25 cellular contexts compared by ENCODE assay signal in genomic region chr6:69390125-69390524, GRCh38.
DNase-seq lines count a peak whose midpoint lies in the region; ATAC-seq, FAIRE-seq and TF ChIP-seq lines count a peak whose summit lies in the region.
"Had no signal": no experiment of that assay in that cellular context is flagged by ENCODE, and none has a peak within 500 bp of the region (broad histone marks: within the 10 kb centered on the region; RNA-seq: fewer than 3 reads in every experiment).

No MANE protein-coding gene starts in this region.

- no peak overlapping the region for H3K9ac ChIP-seq in H1 (replicated peaks in 1 of 4; ENCODE audit: extremely low read depth in 1 of 4, low read depth in 3 of 4, low read length in 3 of 4)
- H3K9ac ChIP-seq: neural progenitor cell, parathyroid adenoma had no signal

- CTCF ChIA-PET in H1 (lab: Charles Lee; ENCODE audit: partially characterized antibody) = no interaction called here

- H3K4me1 ChIP-seq in H1 (replicated peaks in 1 of 4; ENCODE audit: control insufficient read depth in 3 of 4, insufficient read depth in 4 of 4, low read length in 3 of 4) = no peaks in the 10 kb centered on the region
- H3K4me1 ChIP-seq: parathyroid adenoma had no signal

- H2AK5ac ChIP-seq in H1 (ENCODE audit: low read depth, low read length) = no peak overlapping the region

- H3K36me3 ChIP-seq in H1 (ENCODE audit: control insufficient read depth in 2 of 4, insufficient read depth in 4 of 4, low read length in 3 of 4) = no peaks in the 10 kb centered on the region
- H3K36me3 ChIP-seq: MG63, neural progenitor cell had no signal

- H3K14ac ChIP-seq in H1 (ENCODE audit: insufficient read length) = no peak overlapping the region

- H3K4ac ChIP-seq in H1 (replicated peaks; ENCODE audit: insufficient read length, low read depth, low read length) = no peak overlapping the region

- H3K27me3 ChIP-seq in H1 (replicated peaks in 1 of 4; ENCODE audit: control insufficient read depth in 3 of 4, extremely low read depth in 1 of 4, insufficient read depth in 3 of 4, low read length in 3 of 4) = peaks cover 0 to 1% (median 0%) of the 10 kb centered on the region in 4 experiments; a peak in 1 of 7 replicates
- H3K27me3 ChIP-seq: MG63, neural progenitor cell had no signal

- H4K20me1 ChIP-seq in H1 (replicated peaks in 1 of 2; ENCODE audit: control insufficient read depth in 1 of 2, insufficient read depth in 2 of 2, low read length in 2 of 2) = no peaks in the 10 kb centered on the region

- no peak overlapping the region for H2BK12ac ChIP-seq in H1 (ENCODE audit: low read depth, low read length)

- no peak overlapping the region for H3K18ac ChIP-seq in H1 (ENCODE audit: extremely low read depth, low read length)

- no peak overlapping the region for H2BK15ac ChIP-seq in H1 (ENCODE audit: low read length)

- H2BK120ac ChIP-seq in H1 (replicated peaks; ENCODE audit: low read depth, low read length) = no peak overlapping the region

- in situ Hi-C loops in KBM-7 (cut with MboI; ENCODE audit: low pct_unique_long_range_greater_than_20kb, low sequenced_read_pairs) = no loop called here

- no peak for TF ChIP-seq RAD21 in H1 (IDR thresholded peaks at IDR 0.05 in 1 of 2, conservative IDR thresholded peaks at IDR 0.05 in 1 of 2; ENCODE audit: low read depth in 2 of 2, low read length in 2 of 2)

- FAIRE-seq in H1 (lab: Jason Lieb, UNC) = no peak
- FAIRE-seq: GM12892, H54 had no signal

- H3K4me2 ChIP-seq in H1 (ENCODE audit: insufficient read depth in 1 of 2, low read depth in 2 of 2, low read length in 2 of 2) = no peak overlapping the region
- H3K4me2 ChIP-seq: neural progenitor cell had no signal

- peak overlapping the region; percentile 62; the same call in 1 of the 2 replicates for H2BK20ac ChIP-seq in H1 (ENCODE audit: low read length)

- TF ChIP-seq CTCF in GM12865 (IDR thresholded peaks at IDR 0.05; ENCODE audit: insufficient read depth, low read depth, low read length, missing control alignments) (no peak), H1 (IDR thresholded peaks at IDR 0.05; ENCODE audit: control extremely low read depth in 1 of 3, insufficient read depth in 1 of 3, low read depth in 1 of 3, low read length in 3 of 3) (no peak)

- no peak for ATAC-seq in HG02623 (IDR thresholded peaks at IDR 0.05; ENCODE audit: unreplicated experiment)
- no peak for ATAC-seq in HG02798 (IDR thresholded peaks at IDR 0.05; ENCODE audit: poor library complexity, unreplicated experiment)
- ATAC-seq: activated CD4-positive, alpha-beta T cell treated with anti-CD3 and anti-CD28 coated beads for 36 hours; activated T-cell treated with anti-CD3 and anti-CD28 coated beads, Interleukin-2, amount 50 U/mL, for 4 hours had no signal

- H2BK5ac ChIP-seq in H1 (ENCODE audit: low read depth, low read length) = peak overlapping the region; percentile 21; the same call in 1 of the 2 replicates

- no peak overlapping the region for H3K56ac ChIP-seq in H1 (replicated peaks; ENCODE audit: insufficient read length, low read depth, low read length)

- no peak overlapping the region for H4K8ac ChIP-seq in H1 (ENCODE audit: extremely low read depth, insufficient read depth, low read length)

- H3K27ac ChIP-seq in H1 (ENCODE audit: low read depth, low read length) = no peak overlapping the region
- H3K27ac ChIP-seq: neural progenitor cell, parathyroid adenoma had no signal

- no peak overlapping the region for H3K4me3 ChIP-seq in GM12865 (ENCODE audit: low read depth, low read length)
- H3K4me3 ChIP-seq in H1 (ENCODE audit: extremely low read depth in 1 of 4, insufficient read depth in 2 of 4, low read depth in 3 of 4, low read length in 4 of 4) = no peak overlapping the region
- H3K4me3 ChIP-seq: MG63, neural progenitor cell had no signal

- POLR2A ChIA-PET in H1 (lab: Charles Lee; ENCODE audit: partially characterized antibody) = no interaction called here

- no peaks in the 10 kb centered on the region for H3K9me3 ChIP-seq in H1 (ENCODE audit: insufficient read depth in 2 of 2, low read depth in 1 of 2, low read length in 1 of 2)
- H3K9me3 ChIP-seq: MG63 had no signal

- no peak overlapping the region for H4K91ac ChIP-seq in H1 (replicated peaks; ENCODE audit: insufficient read length, low read length)

- H3K23me2 ChIP-seq in H1 (ENCODE audit: low read depth, low read length) = no peaks in the 10 kb centered on the region

- TF ChIP-seq POLR2A in H1 (IDR thresholded peaks at IDR 0.05; ENCODE audit: control extremely low read depth in 1 of 2, low read depth in 2 of 2, low read length in 2 of 2) = no peak

- H4K5ac ChIP-seq in H1 (ENCODE audit: insufficient read length, low read depth, low read length) = no peak overlapping the region

- 91% methylated on average over 4 of the region's 4 CpGs; no CpG with 5 or more reads in 1 of the 2 experiments for WGBS in H1 (ENCODE audit: extremely low coverage in 1 of 2, insufficient coverage in 1 of 2, insufficient read length in 1 of 2, insufficient replicate concordance in 2 of 2, low coverage in 1 of 2, low lambda C conversion rate in 2 of 2, missing lambda C conversion rate in 1 of 2), 2 experiments

- H3K79me1 ChIP-seq in H1 (ENCODE audit: low read depth, low read length) = no peaks in the 10 kb centered on the region

- H2AFZ ChIP-seq in H1 (ENCODE audit: low read length) = peak overlapping the region; percentile 97
- H2AFZ ChIP-seq: neural progenitor cell, parathyroid adenoma had no signal

- no peaks in the 10 kb centered on the region for H3K79me2 ChIP-seq in H1 (ENCODE audit: control insufficient read depth in 1 of 2, insufficient read depth in 2 of 2, low read length in 2 of 2)
- H3K79me2 ChIP-seq: parathyroid adenoma had no signal

- TF ChIP-seq EP300 in H1 (IDR thresholded peaks at IDR 0.05; ENCODE audit: borderline replicate concordance in 1 of 2, low read depth in 2 of 2, low read length in 2 of 2) = no peak

- H3K23ac ChIP-seq in H1 (ENCODE audit: insufficient read length) = no peak overlapping the region

- DNase-seq in GM12865 (ENCODE audit: low read depth) (peak; percentile 2), KBM-7 (peak; percentile 57), NOMO-1 (lab: John Stamatoyannopoulos, UW; ENCODE audit: unreplicated experiment in 2 of 2) (peak; percentile 61 to 65), H1 (ENCODE audit: low read depth in 1 of 2, low spot score in 2 of 2) (no peak), LoVo (ENCODE audit: low spot score) (no peak)
- DNase-seq: activated CD4-positive, alpha-beta T cell treated with anti-CD3 and anti-CD28 coated beads for 36 hours; activated naive CD4-positive, alpha-beta T cell; activated T-cell treated with anti-CD3 and anti-CD28 coated beads, Interleukin-2, amount 50 U/mL, for 4 hours; Calu3; cerebellar nuclear complex; EL; hippocampal formation; immature natural killer cell; IMR-90; MG63; NCI-H2171; NCI-H524; stimulated activated CD4-positive, alpha-beta T cell treated with anti-CD3 and anti-CD28 coated beads, Interleukin-4, amount 100 ng/mL, for 1 hour; trophoblast cell had no signal

TF ChIP-seq in H1, 55 proteins besides CTCF, POLR2A, EP300 and RAD21:
- TF ChIP-seq KDM5A (IDR thresholded peaks at IDR 0.05; ENCODE audit: low read length) (no peak), RXRA (IDR thresholded peaks at IDR 0.05; ENCODE audit: insufficient read depth, low read depth, low read length) (no peak), SP1 (IDR thresholded peaks at IDR 0.05; ENCODE audit: low read depth, low read length) (no peak), CEBPB (IDR thresholded peaks at IDR 0.05; ENCODE audit: low read depth, low read length) (no peak), CHD2 (IDR thresholded peaks at IDR 0.05; ENCODE audit: low read length) (no peak), ATF3 (IDR thresholded peaks at IDR 0.05; ENCODE audit: insufficient read depth, low read depth, low read length) (no peak), E2F6 (IDR thresholded peaks at IDR 0.05) (no peak), NANOG (IDR thresholded peaks at IDR 0.05; ENCODE audit: insufficient read depth, low read depth, low read length, poor library complexity, severe bottlenecking) (no peak), SUZ12 (IDR thresholded peaks at IDR 0.05; ENCODE audit: low read length) (no peak), ASH2L (IDR thresholded peaks at IDR 0.05; ENCODE audit: low read length) (no peak), SIRT6 (IDR thresholded peaks at IDR 0.05; ENCODE audit: low read length) (no peak), TCF12 (IDR thresholded peaks at IDR 0.05; ENCODE audit: low read depth, low read length) (no peak), CBX8 (IDR thresholded peaks at IDR 0.05; ENCODE audit: borderline replicate concordance, low read depth, low read length) (no peak), KDM1A (IDR thresholded peaks at IDR 0.05; ENCODE audit: borderline replicate concordance, low read length) (no peak), CBX5 (IDR thresholded peaks at IDR 0.05; ENCODE audit: low read depth, low read length) (no peak), HDAC2 (IDR thresholded peaks at IDR 0.05; ENCODE audit: borderline replicate concordance in 1 of 2, low read depth in 2 of 2, low read length in 2 of 2) (no peak), GABPA (IDR thresholded peaks at IDR 0.05; ENCODE audit: borderline replicate concordance, insufficient read depth, low read length) (no peak)
TF ChIP-seq in H1: peak in this region for 0.

Comparison
In these comparisons a context has a peak if more than half of its experiments do, and no peak if none do; other contexts are left out.
1. DNase-seq: peak in GM12865 (single experiment), KBM-7 (single experiment) and NOMO-1 (2 of 2); none in H1 (0 of 2) and LoVo (single experiment).